8 cellular contexts compared by ENCODE assay signal in the genomic region with DNA sequence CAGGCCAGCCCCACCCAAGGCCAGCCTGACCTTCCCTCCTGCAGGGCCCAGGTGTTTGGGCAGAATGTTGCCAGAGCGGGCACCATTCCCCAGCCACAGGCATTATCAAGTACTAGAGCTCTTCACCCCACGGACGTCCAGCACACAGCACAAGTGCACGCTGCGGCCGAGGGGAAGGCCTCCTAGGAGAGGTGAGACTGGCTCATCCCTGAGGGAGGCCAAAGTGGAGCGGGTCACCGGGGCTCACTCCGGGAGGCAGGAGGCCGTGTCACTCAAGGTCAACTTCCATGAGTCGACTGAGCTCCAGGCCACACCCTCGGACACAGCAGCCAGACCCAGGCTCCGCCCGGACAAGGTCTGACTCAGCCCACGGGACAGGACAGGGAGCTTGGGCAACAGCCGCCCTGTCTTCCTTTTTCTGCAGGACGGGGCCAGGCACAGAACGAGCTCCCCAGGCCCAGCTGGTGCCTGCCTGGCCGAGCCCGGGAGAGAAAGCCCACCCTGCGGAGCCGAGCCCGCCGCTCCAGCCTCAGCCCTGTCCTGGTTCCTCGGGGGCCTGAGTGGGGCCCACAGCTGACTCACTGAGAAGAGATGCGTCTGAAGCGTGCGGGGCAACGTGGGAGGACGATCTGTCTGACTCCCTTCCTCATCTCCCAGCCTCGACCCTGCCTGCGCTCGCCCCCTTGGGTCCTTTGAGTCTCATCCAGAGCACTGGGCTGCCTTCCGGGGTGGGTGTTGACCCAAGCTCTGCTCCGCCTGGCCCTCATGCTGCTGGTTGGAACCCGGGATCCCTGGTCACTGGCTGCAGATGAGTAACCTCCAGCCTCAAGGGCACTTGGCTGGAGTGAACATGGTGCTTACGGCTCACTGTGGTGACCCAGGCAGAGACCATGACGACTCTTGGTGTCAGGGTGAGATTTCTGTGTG. TPM values are rescaled to one million over a fixed set of nuclear protein-coding genes. Genes with fewer than 3 reads are reported as not detected.
A peak's percentile ranks its signal among the peaks of the same experiment; 100 is the strongest.
DNase-seq lines count a peak whose midpoint lies in the region; ATAC-seq and TF ChIP-seq lines count a peak whose summit lies in the region.

No MANE protein-coding gene starts in this region.

- H3K27me3 Mint-ChIP-seq in activated T-helper 2 cell treated with anti-CD3 and anti-CD28 coated beads, Interferon-gamma antibody, Interleukin-2, Interleukin-4, amounts not matched to agents 10 μg/mL and 5 μg/mL and 100 μg/mL, durations not matched to agents 14 hours and 24 hours and 36 hours (ENCODE audit: low read depth) = peaks cover 12% of the 10 kb centered on the region

- H3K4me3 Mint-ChIP-seq in activated T-helper 2 cell treated with anti-CD3 and anti-CD28 coated beads, Interferon-gamma antibody, Interleukin-2, Interleukin-4, amounts not matched to agents 10 μg/mL and 5 μg/mL and 100 μg/mL, durations not matched to agents 14 hours and 24 hours and 36 hours (ENCODE audit: low read depth) = no peak overlapping the region

- H3K27me3 ChIP-seq in sigmoid colon = peaks cover 0 to 33% (median 9%) of the 10 kb centered on the region in 3 donors

- WGBS in sigmoid colon, 2 donors = 42 to 70% methylated on average over 38 of the region's 38 CpGs

- peak; percentile 84 for DNase-seq in GM04504 (ENCODE audit: low read depth)
- DNase-seq in SW 1271 (lab: John Stamatoyannopoulos, UW) = peak; percentile 42 to 58
- DNase-seq in Right ventricle myocardium inferior (ENCODE audit: missing footprints) = peak; percentile 96
- DNase-seq in sigmoid colon = peak; percentile 95
- DNase-seq in AML-193 (lab: John Stamatoyannopoulos, UW) = no peak
- DNase-seq in activated T-helper 2 cell treated with anti-CD3 and anti-CD28 coated beads, Interferon-gamma antibody, Interleukin-2, Interleukin-4, amounts not matched to agents 10 μg/mL and 5 μg/mL and 100 μg/mL, durations not matched to agents 14 hours and 24 hours and 36 hours (ENCODE audit: low spot score) = no peak

- H3K9me3 Mint-ChIP-seq in activated T-helper 2 cell treated with anti-CD3 and anti-CD28 coated beads, Interferon-gamma antibody, Interleukin-2, Interleukin-4, amounts not matched to agents 10 μg/mL and 5 μg/mL and 100 μg/mL, durations not matched to agents 14 hours and 24 hours and 36 hours = no peaks in the 10 kb centered on the region

- TF ChIP-seq EP300 in sigmoid colon (IDR thresholded peaks at IDR 0.05) = no peak

- H3K9me3 ChIP-seq in sigmoid colon = no peaks in the 10 kb centered on the region

- TF ChIP-seq CTCF in sigmoid colon (IDR thresholded peaks at IDR 0.05) = no peak

- H3K36me3 ChIP-seq in sigmoid colon = no peaks in the 10 kb centered on the region

- H3K27ac Mint-ChIP-seq in activated T-helper 2 cell treated with anti-CD3 and anti-CD28 coated beads, Interferon-gamma antibody, Interleukin-2, Interleukin-4, amounts not matched to agents 10 μg/mL and 5 μg/mL and 100 μg/mL, durations not matched to agents 14 hours and 24 hours and 36 hours = no peak overlapping the region

- peak; percentile 90 for ATAC-seq in Right ventricle myocardium inferior
- no peak for ATAC-seq in HG03469 (IDR thresholded peaks at IDR 0.05; ENCODE audit: unreplicated experiment)
- ATAC-seq in HG03378 (IDR thresholded peaks at IDR 0.05; ENCODE audit: unreplicated experiment) = no peak

- H3K36me3 Mint-ChIP-seq in activated T-helper 2 cell treated with anti-CD3 and anti-CD28 coated beads, Interferon-gamma antibody, Interleukin-2, Interleukin-4, amounts not matched to agents 10 μg/mL and 5 μg/mL and 100 μg/mL, durations not matched to agents 14 hours and 24 hours and 36 hours (ENCODE audit: low read depth) = no peaks in the 10 kb centered on the region

- H3K4me3 ChIP-seq in sigmoid colon = peak overlapping the region in 2 of 4 donors; percentile 1 to 12

- H3K4me1 ChIP-seq in sigmoid colon = peaks cover 0 to 26% (median 5%) of the 10 kb centered on the region in 4 donors

- no peak for TF ChIP-seq POLR2A in sigmoid colon (IDR thresholded peaks at IDR 0.05)

- peak overlapping the region; percentile 68 to 83 (median 71) for H3K27ac ChIP-seq in sigmoid colon

- intact Hi-C loops in Right ventricle myocardium inferior (cut with DNase I) (no loop called here), sigmoid colon (cut with DNase I) (no loop called here)
- intact Hi-C loops in activated T-helper 2 cell treated with anti-CD3 and anti-CD28 coated beads, Interferon-gamma antibody, Interleukin-2, Interleukin-4, amounts not matched to agents 10 μg/mL and 5 μg/mL and 100 μg/mL, durations not matched to agents 14 hours and 24 hours and 36 hours (cut with micrococcal nuclease) = no loop called here

- no peaks in the 10 kb centered on the region for H3K4me1 Mint-ChIP-seq in activated T-helper 2 cell treated with anti-CD3 and anti-CD28 coated beads, Interferon-gamma antibody, Interleukin-2, Interleukin-4, amounts not matched to agents 10 μg/mL and 5 μg/mL and 100 μg/mL, durations not matched to agents 14 hours and 24 hours and 36 hours (ENCODE audit: low read depth)

RNA-seq across cellular contexts. Expression of a gene that starts 1.6 kb away (rescaled TPM):
- total RNA-seq in Right ventricle myocardium inferior (17.3 TPM), sigmoid colon (1 to 10 TPM; 3.9 to 5.0 (median 4.5) TPM)
- 1 to 10 TPM; 2.4 to 6.4 (median 4.6) TPM for polyA plus RNA-seq in sigmoid colon
- 0.50 and 0.74 TPM in 2 replicates for total RNA-seq in activated T-helper 2 cell treated with anti-CD3 and anti-CD28 coated beads, Interferon-gamma antibody, Interleukin-2, Interleukin-4, amounts not matched to agents 10 μg/mL and 5 μg/mL and 100 μg/mL, durations not matched to agents 14 hours and 24 hours and 36 hours

RNA-seq across cellular contexts. Expression of a gene that starts 13.0 kb away (rescaled TPM):
- 3.9 TPM for total RNA-seq in Right ventricle myocardium inferior
- total RNA-seq in sigmoid colon = 10 to 100 TPM in 2 of 4 donors, 1 to 10 TPM in 2; 5.7 to 11.7 (median 9.8) TPM
- polyA plus RNA-seq in sigmoid colon = 10 to 100 TPM; 19.2 to 29.7 (median 28.7) TPM
- 27.7 and 29.8 TPM in 2 replicates for total RNA-seq in activated T-helper 2 cell treated with anti-CD3 and anti-CD28 coated beads, Interferon-gamma antibody, Interleukin-2, Interleukin-4, amounts not matched to agents 10 μg/mL and 5 μg/mL and 100 μg/mL, durations not matched to agents 14 hours and 24 hours and 36 hours

RNA-seq across cellular contexts. Expression of a gene that starts 13.2 kb away (rescaled TPM):
- total RNA-seq in Right ventricle myocardium inferior = 1,162 TPM
- total RNA-seq in sigmoid colon = 100 to 1,000 TPM; 104 to 244 (median 194) TPM
- polyA plus RNA-seq in sigmoid colon = 1,000 to 10,000 TPM in 2 of 3 donors, 100 to 1,000 TPM in 1; 610 to 1,302 (median 1,156) TPM
- 208 and 235 TPM in 2 replicates for total RNA-seq in activated T-helper 2 cell treated with anti-CD3 and anti-CD28 coated beads, Interferon-gamma antibody, Interleukin-2, Interleukin-4, amounts not matched to agents 10 μg/mL and 5 μg/mL and 100 μg/mL, durations not matched to agents 14 hours and 24 hours and 36 hours

RNA-seq across cellular contexts. Expression of a gene that starts 18.3 kb away (rescaled TPM):
- 21.7 TPM for total RNA-seq in Right ventricle myocardium inferior
- 10 to 100 TPM; 26.4 to 60.1 (median 40.2) TPM for total RNA-seq in sigmoid colon
- polyA plus RNA-seq in sigmoid colon = 10 to 100 TPM; 15.6 to 52.9 (median 24.5) TPM
- 35.0 and 39.2 TPM in 2 replicates for total RNA-seq in activated T-helper 2 cell treated with anti-CD3 and anti-CD28 coated beads, Interferon-gamma antibody, Interleukin-2, Interleukin-4, amounts not matched to agents 10 μg/mL and 5 μg/mL and 100 μg/mL, durations not matched to agents 14 hours and 24 hours and 36 hours

Comparison
In these comparisons a context has a peak if more than half of its experiments do, and no peak if none do; other contexts are left out.
1. DNase-seq: peak in GM04504 (single experiment), SW 1271 (2 of 2), Right ventricle myocardium inferior (single experiment) and sigmoid colon (single experiment); none in AML-193 (0 of 2) and activated T-helper 2 cell treated with anti-CD3 and anti-CD28 coated beads, Interferon-gamma antibody, Interleukin-2, Interleukin-4, amounts not matched to agents 10 μg/mL and 5 μg/mL and 100 μg/mL, durations not matched to agents 14 hours and 24 hours and 36 hours (single experiment).